In the genomic region with DNA sequence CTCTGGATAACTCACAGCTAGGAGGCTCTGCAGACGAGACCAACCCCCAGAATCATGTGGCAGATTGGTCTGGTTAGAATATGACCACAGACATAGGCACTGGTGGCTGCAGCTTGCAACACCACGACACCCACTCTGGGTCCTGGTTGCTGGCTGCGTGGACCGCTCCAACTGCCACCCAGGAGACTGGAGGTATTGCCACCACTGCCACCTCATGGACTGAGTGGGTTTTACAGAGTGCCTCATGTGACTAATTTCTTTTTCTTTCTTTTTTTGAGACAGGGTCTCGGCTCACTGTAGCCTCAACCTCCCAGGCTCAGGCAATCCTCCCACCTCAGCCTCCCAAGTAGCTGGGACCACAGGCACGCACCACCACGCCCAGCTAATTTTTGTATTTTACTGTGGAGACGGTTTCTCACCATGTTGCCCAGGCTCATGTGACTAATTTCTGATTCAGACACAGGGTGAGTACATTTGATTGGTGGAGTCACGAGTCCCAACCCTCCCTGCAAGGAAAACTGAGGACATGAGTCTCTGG, we compare ENCODE assay signal across 8 cellular contexts. TPM values are rescaled to one million over a fixed set of nuclear protein-coding genes. Genes with fewer than 3 reads are reported as not detected.
DNase-seq lines count a peak whose midpoint lies in the region; ATAC-seq and TF ChIP-seq lines count a peak whose summit lies in the region.

No MANE protein-coding gene starts in this region.

- H3K36me3 Mint-ChIP-seq in naive B cell = no peaks in the 10 kb centered on the region
- no peaks in the 10 kb centered on the region for H3K36me3 Mint-ChIP-seq in stimulated activated naive CD8-positive, alpha-beta T cell treated with anti-CD3 and anti-CD28 coated beads, Interleukin-15, Interleukin-2, amounts not matched to agents 100 ng/mL and 50 ng/mL, for 24 hours (ENCODE audit: low read depth)

- no peaks in the 10 kb centered on the region for H3K9me3 Mint-ChIP-seq in naive B cell
- no peaks in the 10 kb centered on the region for H3K9me3 Mint-ChIP-seq in stimulated activated naive CD8-positive, alpha-beta T cell treated with anti-CD3 and anti-CD28 coated beads, Interleukin-15, Interleukin-2, amounts not matched to agents 100 ng/mL and 50 ng/mL, for 24 hours

- no peaks in the 10 kb centered on the region for H3K9me3 ChIP-seq in DOHH2 (ENCODE audit: control insufficient read depth, insufficient read depth, low read length)
- no peaks in the 10 kb centered on the region for H3K9me3 ChIP-seq in OCI-LY3 (ENCODE audit: insufficient read depth, low read length)

- peak overlapping the region; percentile 36 for H3K4me2 ChIP-seq in DOHH2 (ENCODE audit: low read length)
- H3K4me2 ChIP-seq in OCI-LY3 (ENCODE audit: low read length) = peak overlapping the region; percentile 52

- no peaks in the 10 kb centered on the region for H3K9me2 ChIP-seq in DOHH2 (replicated peaks; ENCODE audit: control insufficient read depth, low read length)

- H3K4me1 Mint-ChIP-seq in naive B cell = peaks cover 4 to 27% (median 19%) of the 10 kb centered on the region in 3 donors
- peaks cover 33% of the 10 kb centered on the region for H3K4me1 Mint-ChIP-seq in stimulated activated naive CD8-positive, alpha-beta T cell treated with anti-CD3 and anti-CD28 coated beads, Interleukin-15, Interleukin-2, amounts not matched to agents 100 ng/mL and 50 ng/mL, for 24 hours (ENCODE audit: low read depth)

- no peaks in the 10 kb centered on the region for H4K20me1 ChIP-seq in DOHH2 (ENCODE audit: control insufficient read depth, insufficient read depth, low read depth, low read length)
- no peaks in the 10 kb centered on the region for H4K20me1 ChIP-seq in OCI-LY3 (ENCODE audit: insufficient read depth, low read length)

- H3K27me3 Mint-ChIP-seq in naive B cell = peaks cover 0 to 8% (median 0%) of the 10 kb centered on the region in 3 donors
- no peaks in the 10 kb centered on the region for H3K27me3 Mint-ChIP-seq in stimulated activated naive CD8-positive, alpha-beta T cell treated with anti-CD3 and anti-CD28 coated beads, Interleukin-15, Interleukin-2, amounts not matched to agents 100 ng/mL and 50 ng/mL, for 24 hours

- H3K4me3 ChIP-seq in DOHH2 (ENCODE audit: low read length) = no peak overlapping the region; the same call in 1 of the 2 replicates
- peak overlapping the region; percentile 39 for H3K4me3 ChIP-seq in OCI-LY3 (ENCODE audit: low read length)
- H3K4me3 ChIP-seq in epithelial cell of proximal tubule (ENCODE audit: low read depth, low read length) = no peak overlapping the region

- peak; percentile 66 for DNase-seq in activated CD8-positive, alpha-beta memory T cell treated with anti-CD3 and anti-CD28 coated beads, Interleukin-2, amount 50 U/mL, for 4 hours
- DNase-seq in epithelial cell of proximal tubule (ENCODE audit: low read depth) = peak; percentile 59
- peak; percentile 46 for DNase-seq in naive B cell

- peak overlapping the region in 3 of 8 donors; percentile 40 to 61 (median 47) for H3K4me3 Mint-ChIP-seq in naive B cell
- H3K4me3 Mint-ChIP-seq in stimulated activated naive CD8-positive, alpha-beta T cell treated with anti-CD3 and anti-CD28 coated beads, Interleukin-15, Interleukin-2, amounts not matched to agents 100 ng/mL and 50 ng/mL, for 24 hours = peak overlapping the region; percentile 61

- H3K9ac ChIP-seq in OCI-LY3 (ENCODE audit: low read length) = peak overlapping the region; percentile 54; the same call in 1 of the 2 replicates

- no peaks in the 10 kb centered on the region for H3K36me3 ChIP-seq in DOHH2 (ENCODE audit: control insufficient read depth, low read length)
- H3K36me3 ChIP-seq in OCI-LY3 (replicated peaks; ENCODE audit: low read depth, low read length) = no peaks in the 10 kb centered on the region

- peak overlapping the region in 3 of 6 donors; percentile 54 to 70 (median 65) for H3K27ac Mint-ChIP-seq in naive B cell
- no peak overlapping the region for H3K27ac Mint-ChIP-seq in stimulated activated naive CD8-positive, alpha-beta T cell treated with anti-CD3 and anti-CD28 coated beads, Interleukin-15, Interleukin-2, amounts not matched to agents 100 ng/mL and 50 ng/mL, for 24 hours

- H3K27ac ChIP-seq in DOHH2 (ENCODE audit: low read depth, low read length) = no peak overlapping the region
- H3K27ac ChIP-seq in OCI-LY3 (ENCODE audit: low read length) = peak overlapping the region; percentile 41; the same call in 1 of the 2 replicates

- H3K27me3 ChIP-seq in DOHH2 (ENCODE audit: control insufficient read depth, low read length) = peaks cover 14% of the 10 kb centered on the region
- no peaks in the 10 kb centered on the region for H3K27me3 ChIP-seq in OCI-LY3 (ENCODE audit: low read depth, low read length)

- ATAC-seq in HG02678 (IDR thresholded peaks at IDR 0.05; ENCODE audit: unreplicated experiment) (peak; percentile 42), naive B cell (ENCODE audit: low read depth in 2 of 2) (peak; percentile 90 to 93), GM21447 (IDR thresholded peaks at IDR 0.05; ENCODE audit: unreplicated experiment) (no peak)

- no peaks in the 10 kb centered on the region for H3F3A ChIP-seq in DOHH2 (ENCODE audit: control insufficient read depth, insufficient read depth)

- peak overlapping the region; percentile 72 for H2AFZ ChIP-seq in OCI-LY3 (ENCODE audit: low read depth, low read length)

- H3K4me1 ChIP-seq in DOHH2 (ENCODE audit: control insufficient read depth, low read length) = peaks cover 8% of the 10 kb centered on the region
- peaks cover 40% of the 10 kb centered on the region for H3K4me1 ChIP-seq in OCI-LY3 (ENCODE audit: low read length)

- H3K79me2 ChIP-seq in DOHH2 (ENCODE audit: control insufficient read depth, low read length) (no peaks in the 10 kb centered on the region), OCI-LY3 (ENCODE audit: low read length) (no peaks in the 10 kb centered on the region)

- TF ChIP-seq CTCF in DOHH2 (IDR thresholded peaks at IDR 0.05; ENCODE audit: low read depth, low read length, poor library complexity, severe bottlenecking) (peak; percentile 71), OCI-LY3 (IDR thresholded peaks at IDR 0.05; ENCODE audit: low read depth, low read length) (peak; percentile 65), epithelial cell of proximal tubule (conservative IDR thresholded peaks at IDR 0.05; ENCODE audit: low read depth, low read length) (peak; percentile 67)

RNA-seq across cellular contexts. Expression of a gene that starts 29.9 kb away (rescaled TPM):
- total RNA-seq in epithelial cell of proximal tubule = not detected in 2 replicates
- not detected for polyA plus RNA-seq in naive B cell (ENCODE audit: low read depth in 6 of 6)

RNA-seq across cellular contexts. Expression of a gene that starts 45.2 kb away (rescaled TPM):
- total RNA-seq in epithelial cell of proximal tubule = 60.1 and 89.7 TPM in 2 replicates
- polyA plus RNA-seq in naive B cell (ENCODE audit: low read depth in 6 of 6) = 10 to 100 TPM in 5 of 6 donors, 1 to 10 TPM in 1; 6.5 to 19.3 (median 13.1) TPM
